1 cellular context compared by ENCODE assay signal in genomic region chr12:1605129-1606020, GRCh38.
TF ChIP-seq lines count a peak whose summit lies in the region.

No MANE protein-coding gene starts in this region.

TF ChIP-seq in GM12878, 131 proteins besides CTCF, POLR2A, EP300 and RAD21 (continued from another document):
- TF ChIP-seq, protein P1, sequence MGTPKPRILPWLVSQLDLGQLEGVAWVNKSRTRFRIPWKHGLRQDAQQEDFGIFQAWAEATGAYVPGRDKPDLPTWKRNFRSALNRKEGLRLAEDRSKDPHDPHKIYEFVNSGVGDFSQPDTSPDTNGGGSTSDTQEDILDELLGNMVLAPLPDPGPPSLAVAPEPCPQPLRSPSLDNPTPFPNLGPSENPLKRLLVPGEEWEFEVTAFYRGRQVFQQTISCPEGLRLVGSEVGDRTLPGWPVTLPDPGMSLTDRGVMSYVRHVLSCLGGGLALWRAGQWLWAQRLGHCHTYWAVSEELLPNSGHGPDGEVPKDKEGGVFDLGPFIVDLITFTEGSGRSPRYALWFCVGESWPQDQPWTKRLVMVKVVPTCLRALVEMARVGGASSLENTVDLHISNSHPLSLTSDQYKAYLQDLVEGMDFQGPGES (IDR thresholded peaks at IDR 0.05): no peak
- TF ChIP-seq, protein P2, sequence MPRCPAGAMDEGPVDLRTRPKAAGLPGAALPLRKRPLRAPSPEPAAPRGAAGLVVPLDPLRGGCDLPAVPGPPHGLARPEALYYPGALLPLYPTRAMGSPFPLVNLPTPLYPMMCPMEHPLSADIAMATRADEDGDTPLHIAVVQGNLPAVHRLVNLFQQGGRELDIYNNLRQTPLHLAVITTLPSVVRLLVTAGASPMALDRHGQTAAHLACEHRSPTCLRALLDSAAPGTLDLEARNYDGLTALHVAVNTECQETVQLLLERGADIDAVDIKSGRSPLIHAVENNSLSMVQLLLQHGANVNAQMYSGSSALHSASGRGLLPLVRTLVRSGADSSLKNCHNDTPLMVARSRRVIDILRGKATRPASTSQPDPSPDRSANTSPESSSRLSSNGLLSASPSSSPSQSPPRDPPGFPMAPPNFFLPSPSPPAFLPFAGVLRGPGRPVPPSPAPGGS (IDR thresholded peaks at IDR 0.05; ENCODE audit: borderline replicate concordance, insufficient read depth, low read depth, low read length, poor library complexity, severe bottlenecking): peak; percentile 46
- TF ChIP-seq SMAD1 (IDR thresholded peaks at IDR 0.05; ENCODE audit: low read depth, partially characterized antibody) (no peak), EED (IDR thresholded peaks at IDR 0.05; ENCODE audit: low read depth) (peak; percentile 77), TCF12 (IDR thresholded peaks at IDR 0.05; ENCODE audit: low read depth, low read length) (peak; percentile 83), MEF2B (IDR thresholded peaks at IDR 0.05; ENCODE audit: partially characterized antibody, poor library complexity, severe bottlenecking) (no peak), MAX (IDR thresholded peaks at IDR 0.05; ENCODE audit: low read depth, low read length) (no peak), MTA2 (IDR thresholded peaks at IDR 0.05; ENCODE audit: low read depth) (peak; percentile 21; the same call in 1 of the 2 replicates), RB1 (IDR thresholded peaks at IDR 0.05; ENCODE audit: borderline replicate concordance) (peak; percentile 69; the same call in 1 of the 2 replicates), CBX5 (IDR thresholded peaks at IDR 0.05; ENCODE audit: low read depth) (no peak), HCFC1 (IDR thresholded peaks at IDR 0.05; ENCODE audit: low read length) (no peak), FOXM1 (IDR thresholded peaks at IDR 0.05; ENCODE audit: low read depth, low read length) (no peak), TBL1XR1 (IDR thresholded peaks at IDR 0.05; ENCODE audit: low read depth, low read length) (no peak), JUND (IDR thresholded peaks at IDR 0.05; ENCODE audit: low read depth, low read length) (no peak), CUX1 (IDR thresholded peaks at IDR 0.05; ENCODE audit: insufficient replicate concordance, low read depth, low read length) (no peak), ASH2L (IDR thresholded peaks at IDR 0.05; ENCODE audit: borderline replicate concordance, low read depth) (no peak), PAX8 (IDR thresholded peaks at IDR 0.05) (no peak), SPI1 (IDR thresholded peaks at IDR 0.05; ENCODE audit: borderline replicate concordance, insufficient read depth, low read depth, low read length) (peak; percentile 42; the same call in 1 of the 2 replicates), MXI1 (IDR thresholded peaks at IDR 0.05; ENCODE audit: low read depth, low read length) (no peak), MTA3 (IDR thresholded peaks at IDR 0.05; ENCODE audit: borderline replicate concordance, low read length) (peak; percentile 23; the same call in 1 of the 2 replicates), BCL11A (IDR thresholded peaks at IDR 0.05; ENCODE audit: low read depth, low read length) (no peak), TCF3 (IDR thresholded peaks at IDR 0.05; ENCODE audit: borderline replicate concordance, insufficient read depth, low read depth, low read length) (peak; percentile 72; the same call in 1 of the 2 replicates), YY1 (IDR thresholded peaks at IDR 0.05; ENCODE audit: low read depth, low read length) (peak; percentile 39; the same call in 1 of the 2 replicates), SIN3A (IDR thresholded peaks at IDR 0.05; ENCODE audit: low read depth, low read length) (no peak), HSF1 (IDR thresholded peaks at IDR 0.05; ENCODE audit: low read depth, low read length) (no peak), BACH1 (IDR thresholded peaks at IDR 0.05; ENCODE audit: borderline replicate concordance) (0 out of 2 replicates have a peak, but pooled peaks have one; percentile 11), NBN (IDR thresholded peaks at IDR 0.05) (peak; percentile 98), CBX3 (IDR thresholded peaks at IDR 0.05; ENCODE audit: borderline replicate concordance, low read depth) (no peak), NR2F1 (conservative IDR thresholded peaks at IDR 0.05) (peak; percentile 44; the same call in 1 of the 2 replicates), PAX5 (IDR thresholded peaks at IDR 0.05; ENCODE audit: borderline replicate concordance, low read depth, low read length) (no peak), KLF5 (IDR thresholded peaks at IDR 0.05; ENCODE audit: partially characterized antibody) (no peak), CHD4 (IDR thresholded peaks at IDR 0.05) (no peak), STAT3 (IDR thresholded peaks at IDR 0.05; ENCODE audit: low read depth, low read length) (no peak), WRNIP1 (IDR thresholded peaks at IDR 0.05; ENCODE audit: borderline replicate concordance, low read depth, low read length) (0 out of 2 replicates have a peak, but pooled peaks have one; percentile 55), CHD2 (IDR thresholded peaks at IDR 0.05; ENCODE audit: borderline replicate concordance, low read depth, low read length) (no peak), MEF2A (IDR thresholded peaks at IDR 0.05; ENCODE audit: insufficient read depth, low read depth, low read length) (no peak), HDGF (IDR thresholded peaks at IDR 0.05) (peak; percentile 99)
- TF ChIP-seq, protein P3, sequence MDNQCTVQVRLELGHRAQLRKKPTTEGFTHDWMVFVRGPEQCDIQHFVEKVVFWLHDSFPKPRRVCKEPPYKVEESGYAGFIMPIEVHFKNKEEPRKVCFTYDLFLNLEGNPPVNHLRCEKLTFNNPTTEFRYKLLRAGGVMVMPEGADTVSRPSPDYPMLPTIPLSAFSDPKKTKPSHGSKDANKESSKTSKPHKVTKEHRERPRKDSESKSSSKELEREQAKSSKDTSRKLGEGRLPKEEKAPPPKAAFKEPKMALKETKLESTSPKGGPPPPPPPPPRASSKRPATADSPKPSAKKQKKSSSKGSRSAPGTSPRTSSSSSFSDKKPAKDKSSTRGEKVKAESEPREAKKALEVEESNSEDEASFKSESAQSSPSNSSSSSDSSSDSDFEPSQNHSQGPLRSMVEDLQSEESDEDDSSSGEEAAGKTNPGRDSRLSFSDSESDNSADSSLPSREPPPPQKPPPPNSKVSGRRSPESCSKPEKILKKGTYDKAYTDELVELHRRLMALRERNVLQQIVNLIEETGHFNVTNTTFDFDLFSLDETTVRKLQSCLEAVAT (IDR thresholded peaks at IDR 0.05): peak; percentile 52
TF ChIP-seq in GM12878: peak in this region for 26.
